20 cellular contexts compared by ENCODE assay signal in the genomic region with DNA sequence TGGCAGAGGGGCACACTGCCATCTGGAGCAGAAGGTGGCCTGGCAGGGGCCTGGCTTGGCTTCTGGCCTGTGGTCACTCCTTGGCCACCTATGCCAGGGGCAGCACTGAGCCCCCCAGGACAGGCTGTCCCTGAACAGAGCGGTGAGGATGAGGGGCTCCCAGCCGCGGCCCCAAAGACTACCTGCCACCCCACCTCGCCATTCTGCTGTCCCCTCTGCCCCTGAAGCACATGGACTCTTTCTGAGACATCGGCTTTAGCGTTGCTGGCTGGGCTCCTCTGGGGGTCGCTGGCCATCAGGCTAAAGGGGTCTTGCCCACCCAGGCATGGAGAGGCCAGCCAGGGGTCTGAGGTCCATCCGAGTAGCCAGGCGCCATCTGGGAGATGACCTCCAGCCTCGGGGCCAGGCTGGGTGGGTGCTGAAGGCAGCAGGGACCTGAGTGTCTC.
DNase-seq lines count a peak whose midpoint lies in the region; ATAC-seq, FAIRE-seq and TF ChIP-seq lines count a peak whose summit lies in the region.
"Had no signal": no experiment of that assay in that cellular context is flagged by ENCODE, and none has a peak within 500 bp of the region (broad histone marks: within the 10 kb centered on the region; RNA-seq: fewer than 3 reads in every experiment).

No MANE protein-coding gene starts in this region.

- H2AK5ac ChIP-seq in neuronal stem cell (ENCODE audit: low read depth, low read length), result peak overlapping the region; percentile 100

- WGBS in HepG2 (ENCODE audit: low lambda C conversion rate), result 57% methylated on average over 2 of the region's 10 CpGs
- whole genome bisulfite sequencing in right lobe of liver (ENCODE audit: insufficient coverage, low coverage, low lambda C conversion rate, missing lambda C conversion rate), result no CpG with 5 or more reads among the region's 10 CpGs
- 82% methylated on average over 10 of the region's 10 CpGs for WGBS in right cardiac atrium
- no CpG with 5 or more reads among the region's 10 CpGs for WGBS in neuronal stem cell (ENCODE audit: extremely low coverage in 2 of 2, insufficient read length in 2 of 2, insufficient replicate concordance in 1 of 2), 2 donors

- peaks cover 6% of the 10 kb centered on the region for H3K79me1 ChIP-seq in neuronal stem cell (ENCODE audit: low read depth, low read length)

- no peak overlapping the region for H3K27ac Mint-ChIP-seq in CD4-positive, alpha-beta memory T cell
- H3K27ac Mint-ChIP-seq: CD14-positive monocyte had no signal

- no peaks in the 10 kb centered on the region for H4K20me1 ChIP-seq in HepG2 (ENCODE audit: insufficient read depth, low read length)

- no peaks in the 10 kb centered on the region for H3K4me1 Mint-ChIP-seq in CD4-positive, alpha-beta memory T cell

- POLR2A ChIA-PET in HepG2 (lab: Yijun Ruan, JAX), result no interaction called here
- POLR2A ChIA-PET in CD4-positive, alpha-beta memory T cell (lab: Charles Lee; ENCODE audit: partially characterized antibody), result no interaction called here

- peak overlapping the region; percentile 100 for H2BK5ac ChIP-seq in neuronal stem cell (ENCODE audit: low read length)

- BruUV-seq in HepG2 (replicated peaks; lab: Mats Ljungman, UMichigan), result no TSS peak

- H3K23ac ChIP-seq in neuronal stem cell (ENCODE audit: low read depth, low read length, poor library complexity), result peak overlapping the region; percentile 50

- H3K36me3 ChIP-seq in HepG2 (replicated peaks in 1 of 2; ENCODE audit: control insufficient read depth in 1 of 2, insufficient read depth in 2 of 2, low read length in 2 of 2) (no peaks in the 10 kb centered on the region), right lobe of liver (no peaks in the 10 kb centered on the region), neuronal stem cell (replicated peaks in 1 of 2; ENCODE audit: control insufficient read depth in 2 of 2, insufficient read depth in 2 of 2, low read length in 2 of 2) (peaks cover 0 to 2% of the 10 kb centered on the region in 2 donors)
- no peaks in the 10 kb centered on the region for H3K36me3 ChIP-seq in CD4-positive, alpha-beta memory T cell (ENCODE audit: insufficient read depth, low read length)

- H3K4me3 ChIP-seq in HepG2 (replicated peaks in 1 of 3; ENCODE audit: insufficient read depth in 1 of 3, low read depth in 2 of 3, low read length in 3 of 3) (no peak overlapping the region), right lobe of liver (no peak overlapping the region), right cardiac atrium (ENCODE audit: low read length) (no peak overlapping the region), neuronal stem cell (ENCODE audit: low read length in 2 of 2) (no peak overlapping the region)
- H3K4me3 ChIP-seq in CD4-positive, alpha-beta memory T cell (ENCODE audit: low read length in 2 of 2), result no peak overlapping the region

- in situ Hi-C loops in HepG2 (cut with HindIII; ENCODE audit: extremely low pct_ligation_motif_present, low pct_unique_long_range_greater_than_20kb), result no loop called here

- H3K27me3 ChIP-seq in HepG2 (ENCODE audit: control insufficient read depth in 1 of 2, insufficient read depth in 2 of 2, low read length in 2 of 2), result peaks cover 14 to 62% of the 10 kb centered on the region in 2 experiments
- no peaks in the 10 kb centered on the region for H3K27me3 ChIP-seq in right lobe of liver
- H3K27me3 ChIP-seq in right cardiac atrium (ENCODE audit: control insufficient read depth, insufficient read depth), result no peaks in the 10 kb centered on the region
- peaks cover 0 to 9% (median 0%) of the 10 kb centered on the region in 3 experiments for H3K27me3 ChIP-seq in neuronal stem cell (ENCODE audit: control insufficient read depth in 3 of 3, insufficient read depth in 3 of 3, low read depth in 1 of 3, low read length in 3 of 3)
- no peaks in the 10 kb centered on the region for H3K27me3 ChIP-seq in CD4-positive, alpha-beta memory T cell (ENCODE audit: insufficient read depth, low read length)

- H3K9me3 Mint-ChIP-seq in CD4-positive, alpha-beta memory T cell, result peaks cover 0 to 2% (median 0%) of the 10 kb centered on the region in 8 donors

- peak overlapping the region; percentile 56 for H3K14ac ChIP-seq in neuronal stem cell (ENCODE audit: low read length)

- no peaks in the 10 kb centered on the region for H3K36me3 Mint-ChIP-seq in CD4-positive, alpha-beta memory T cell
- H3K36me3 Mint-ChIP-seq: CD14-positive monocyte had no signal

- CTCF ChIA-PET in HepG2 (lab: Yijun Ruan, JAX; ENCODE audit: low intra/inter-chr PET ratio, low total read pairs), result no interaction called here
- CTCF ChIA-PET in CD4-positive, alpha-beta memory T cell (lab: Charles Lee; ENCODE audit: partially characterized antibody), result no interaction called here

- DNase-seq in HepG2 (ENCODE audit: low spot score) (no peak), right lobe of liver (no peak), right cardiac atrium (peak in 2 of 3 donors; percentile 38 to 54), neuronal stem cell (ENCODE audit: low spot score) (no peak)
- DNase-seq in stimulated activated CD4-positive, alpha-beta T cell treated with anti-CD3 and anti-CD28 coated beads, Interleukin-4, amount 100 ng/mL, for 4 hours, result no peak
- DNase-seq in CD4-positive, alpha-beta memory T cell, result no peak
- DNase-seq: COR-L47, GF-D8, HCEC 1CT, KBM-7, MV-4-11, NCI-H1417 treated with DMSO at 0.1 percent for 48 hours, NCI-H2029, NCI-H524 treated with DMSO at 0.1 percent for 48 hours, SHP77 treated with DMSO at 0.1 percent for 48 hours had no signal

- no peaks in the 10 kb centered on the region for H3K9me3 ChIP-seq in HepG2 (ENCODE audit: low read length)
- H3K9me3 ChIP-seq in right lobe of liver, result no peaks in the 10 kb centered on the region
- no peaks in the 10 kb centered on the region for H3K9me3 ChIP-seq in right cardiac atrium (ENCODE audit: control insufficient read depth, low read length)
- H3K9me3 ChIP-seq in neuronal stem cell (replicated peaks in 1 of 2; ENCODE audit: control insufficient read depth in 2 of 2, insufficient read depth in 1 of 2, low read depth in 1 of 2, low read length in 2 of 2), result peaks cover 0 to 6% of the 10 kb centered on the region in 2 donors
- no peaks in the 10 kb centered on the region for H3K9me3 ChIP-seq in CD4-positive, alpha-beta memory T cell (ENCODE audit: control insufficient read depth in 1 of 2, low read length in 2 of 2)

- H3K4me2 ChIP-seq in HepG2 (ENCODE audit: low read depth, low read length) (no peak overlapping the region), neuronal stem cell (ENCODE audit: insufficient read depth, low read length, poor library complexity, severe bottlenecking) (peak overlapping the region; percentile 32)

- peaks cover 4 to 23% of the 10 kb centered on the region in 2 donors for H3K27me3 Mint-ChIP-seq in CD4-positive, alpha-beta memory T cell

- ATAC-seq in HepG2 (no peak; the same call in 2 of the 3 replicates), right lobe of liver (no peak), right cardiac atrium (no peak), HG03097 (IDR thresholded peaks at IDR 0.05; ENCODE audit: low FRiP score, unreplicated experiment) (no peak)

- peak overlapping the region; percentile 29 for H4K8ac ChIP-seq in neuronal stem cell (ENCODE audit: low read depth, low read length)

- intact Hi-C loops in HepG2 (cut with micrococcal nuclease; ENCODE audit: unreplicated experiment) (no loop called here), right lobe of liver (cut with DNase I) (no loop called here), right cardiac atrium (cut with DNase I) (no loop called here)
- intact Hi-C loops in CD4-positive, alpha-beta memory T cell (cut with micrococcal nuclease), result no loop called here

- TF ChIP-seq POLR2A in HepG2 (IDR thresholded peaks at IDR 0.05; ENCODE audit: insufficient read depth in 1 of 2, low read depth in 2 of 2, low read length in 2 of 2), result no peak
- TF ChIP-seq POLR2A in right lobe of liver (IDR thresholded peaks at IDR 0.05), result no peak

- TF ChIP-seq RAD21 in HepG2 (CRISPR knock-in tag; IDR thresholded peaks at IDR 0.05), result no peak

- no peak overlapping the region for H2AFZ ChIP-seq in HepG2 (ENCODE audit: low read length)
- peak overlapping the region; percentile 86 for H2AFZ ChIP-seq in neuronal stem cell (ENCODE audit: low read length)

- no peak overlapping the region for H3K4me3 Mint-ChIP-seq in CD4-positive, alpha-beta memory T cell

- peak overlapping the region; percentile 95 for H2BK120ac ChIP-seq in neuronal stem cell (ENCODE audit: low read depth, low read length)

- H3K79me2 ChIP-seq in HepG2 (ENCODE audit: insufficient read depth, low read length), result no peaks in the 10 kb centered on the region

- no peak for FAIRE-seq in HepG2 (lab: Jason Lieb, UNC)
- FAIRE-seq: A204.1, GM12891, GM18507 had no signal

- H3K27ac ChIP-seq in HepG2 (ENCODE audit: extremely low read length, insufficient read depth, low read length) (no peak overlapping the region), right lobe of liver (no peak overlapping the region), right cardiac atrium (ENCODE audit: low read length) (no peak overlapping the region), neuronal stem cell (replicated peaks; ENCODE audit: low read length) (peak overlapping the region; percentile 96)
- no peak overlapping the region for H3K27ac ChIP-seq in CD4-positive, alpha-beta memory T cell (ENCODE audit: low read depth, low read length)

- TF ChIP-seq CTCF in HepG2 (CRISPR knock-in tag; IDR thresholded peaks at IDR 0.05) (no peak), right lobe of liver (IDR thresholded peaks at IDR 0.05) (no peak)

- peak overlapping the region; percentile 100 for H2BK12ac ChIP-seq in neuronal stem cell (ENCODE audit: low read length)

- H3K4me1 ChIP-seq in HepG2 (ENCODE audit: insufficient read depth, low read length), result no peaks in the 10 kb centered on the region
- H3K4me1 ChIP-seq in right lobe of liver, result no peaks in the 10 kb centered on the region
- no peaks in the 10 kb centered on the region for H3K4me1 ChIP-seq in right cardiac atrium (ENCODE audit: control insufficient read depth, insufficient read depth, low read length)
- H3K4me1 ChIP-seq in neuronal stem cell (ENCODE audit: control insufficient read depth in 2 of 2, insufficient read depth in 1 of 2, low read depth in 1 of 2, low read length in 2 of 2), result peaks cover 32 to 36% of the 10 kb centered on the region in 2 donors
- no peaks in the 10 kb centered on the region for H3K4me1 ChIP-seq in CD4-positive, alpha-beta memory T cell (ENCODE audit: insufficient read depth, low read length)

- H4K91ac ChIP-seq in neuronal stem cell (ENCODE audit: low read depth, low read length, poor library complexity), result peak overlapping the region; percentile 99

- peak overlapping the region; percentile 96 for H2BK15ac ChIP-seq in neuronal stem cell (ENCODE audit: low read length)

- no peak for TF ChIP-seq EP300 in HepG2 (IDR thresholded peaks at IDR 0.05; ENCODE audit: low read depth in 2 of 2, low read length in 2 of 2)
- no peak for TF ChIP-seq EP300 in HepG2 (CRISPR knock-in tag; IDR thresholded peaks at IDR 0.05; ENCODE audit: borderline replicate concordance)

- H3K18ac ChIP-seq in neuronal stem cell (ENCODE audit: low read length), result peak overlapping the region; percentile 98

- no peak overlapping the region for H3K9ac ChIP-seq in HepG2 (ENCODE audit: insufficient read depth, low read depth, low read length)
- peak overlapping the region; percentile 79 for H3K9ac ChIP-seq in neuronal stem cell (ENCODE audit: low read depth, low read length, poor library complexity)

- H3K4ac ChIP-seq in neuronal stem cell (ENCODE audit: low read length), result peak overlapping the region; percentile 60

TF ChIP-seq in HepG2, 621 proteins besides CTCF, POLR2A, EP300 and RAD21 (continues in another document):
- TF ChIP-seq ZNF598 (CRISPR knock-in tag; IDR thresholded peaks at IDR 0.05; ENCODE audit: borderline replicate concordance), result no peak

Comparison
In these comparisons a context has a peak if more than half of its experiments do, and no peak if none do; other contexts are left out.
1. DNase-seq: peak in right cardiac atrium (2 of 3); none in HepG2 (single experiment), right lobe of liver (0 of 3), neuronal stem cell (single experiment), stimulated activated CD4-positive, alpha-beta T cell treated with anti-CD3 and anti-CD28 coated beads, Interleukin-4, amount 100 ng/mL, for 4 hours (0 of 2) and CD4-positive, alpha-beta memory T cell (0 of 5).